ENCODE assay signal across 1 cellular context in genomic region chr1:19312782-19313635, GRCh38.
TF ChIP-seq lines count a peak whose summit lies in the region.

No MANE protein-coding gene starts in this region.

TF ChIP-seq in K562, 482 proteins besides CTCF, POLR2A, EP300 and RAD21 (continues in another document):
- TF ChIP-seq THRAP3 (IDR thresholded peaks at IDR 0.05; ENCODE audit: borderline replicate concordance), result peak; percentile 67
- TF ChIP-seq NCOA4 (IDR thresholded peaks at IDR 0.05; ENCODE audit: partially characterized antibody), result peak; percentile 50
- TF ChIP-seq HCFC1 (IDR thresholded peaks at IDR 0.05; ENCODE audit: low read depth, low read length), result peak; percentile 10; the same call in 1 of the 2 replicates
- peak; percentile 13; the same call in 1 of the 2 replicates for TF ChIP-seq NBN (IDR thresholded peaks at IDR 0.05; ENCODE audit: low read depth)
- TF ChIP-seq THRB (CRISPR knock-in tag; conservative IDR thresholded peaks at IDR 0.05), result 0 out of 2 replicates have a peak, but pooled peaks have one; percentile 9
- peak; percentile 50; the same call in 1 of the 2 replicates for TF ChIP-seq PHB2 (IDR thresholded peaks at IDR 0.05; ENCODE audit: low read depth)
- no peak for TF ChIP-seq ZNF668 (CRISPR knock-in tag; IDR thresholded peaks at IDR 0.05)
- TF ChIP-seq ZBTB40 (IDR thresholded peaks at IDR 0.05), result peak; percentile 52
- TF ChIP-seq ZBTB40 (CRISPR knock-in tag; IDR thresholded peaks at IDR 0.05), result no peak
- no peak for TF ChIP-seq KDM4B (IDR thresholded peaks at IDR 0.05; ENCODE audit: borderline replicate concordance in 2 of 2, low read depth in 1 of 2)
- TF ChIP-seq ZNF253 (CRISPR knock-in tag; conservative IDR thresholded peaks at IDR 0.05), result no peak
- TF ChIP-seq ZNF134 (CRISPR knock-in tag; conservative IDR thresholded peaks at IDR 0.05), result no peak
- TF ChIP-seq HDAC2 (IDR thresholded peaks at IDR 0.05), result 0 out of 2 replicates have a peak, but pooled peaks have one; percentile 1
- no peak for TF ChIP-seq SNRNP70 (optimal IDR thresholded peaks at IDR 0.05; ENCODE audit: low read depth, low read length)
- peak; percentile 46 for TF ChIP-seq CREM (IDR thresholded peaks at IDR 0.05; ENCODE audit: low read depth)
- 0 out of 2 replicates have a peak, but pooled peaks have one; percentile 63 for TF ChIP-seq LARP7 (IDR thresholded peaks at IDR 0.05)
- peak; percentile 75 for TF ChIP-seq RBM39 (optimal IDR thresholded peaks at IDR 0.05; ENCODE audit: low read depth, low read length)
- peak; percentile 3; the same call in 1 of the 2 replicates for TF ChIP-seq SUPT5H (IDR thresholded peaks at IDR 0.05)
- peak; percentile 95 for TF ChIP-seq EGR1 (conservative IDR thresholded peaks at IDR 0.05)
- peak; percentile 47 for TF ChIP-seq BHLHE40 (IDR thresholded peaks at IDR 0.05; ENCODE audit: low read length)
- no peak for TF ChIP-seq TEAD1 (CRISPR knock-in tag; IDR thresholded peaks at IDR 0.05)
- TF ChIP-seq YBX1 (IDR thresholded peaks at IDR 0.05), result 0 out of 2 replicates have a peak, but pooled peaks have one; percentile 38
- TF ChIP-seq ZBTB7A (IDR thresholded peaks at IDR 0.05; ENCODE audit: borderline replicate concordance, control insufficient read depth, low read depth, low read length), result peak; percentile 89
- peak; percentile 14 for TF ChIP-seq SP1 (CRISPR knock-in tag; IDR thresholded peaks at IDR 0.05)
- TF ChIP-seq UBTF (IDR thresholded peaks at IDR 0.05; ENCODE audit: borderline replicate concordance in 1 of 2, low read depth in 2 of 2, low read length in 2 of 2), result peak; percentile 97 to 99; a peak in 2 of 4 replicates
- peak; percentile 49; the same call in 1 of the 2 replicates for TF ChIP-seq SMARCA5 (IDR thresholded peaks at IDR 0.05)
- TF ChIP-seq TRIM24 (IDR thresholded peaks at IDR 0.05), result 0 out of 4 replicates have a peak, but pooled peaks of 1 of the 2 experiments have one; percentile 6
- peak; percentile 66; the same call in 1 of the 2 replicates for TF ChIP-seq SNIP1 (IDR thresholded peaks at IDR 0.05; ENCODE audit: low read depth)
- TF ChIP-seq ZNF444 (CRISPR knock-in tag; IDR thresholded peaks at IDR 0.05), result no peak
- TF ChIP-seq MAZ (CRISPR knock-in tag; conservative IDR thresholded peaks at IDR 0.05 in 1 of 2, IDR thresholded peaks at IDR 0.05 in 1 of 2), result 0 out of 4 replicates have a peak, but pooled peaks of 1 of the 2 experiments have one; percentile 53
- no peak for TF ChIP-seq ZNF311 (CRISPR knock-in tag; IDR thresholded peaks at IDR 0.05)
- peak; percentile 53 for TF ChIP-seq ASH1L (IDR thresholded peaks at IDR 0.05; ENCODE audit: borderline replicate concordance, low read depth, partially characterized antibody)
- no peak for TF ChIP-seq NFE2 (IDR thresholded peaks at IDR 0.05; ENCODE audit: low read depth)
- peak; percentile 35; the same call in 1 of the 2 replicates for TF ChIP-seq MTA3 (IDR thresholded peaks at IDR 0.05; ENCODE audit: borderline replicate concordance)
- TF ChIP-seq PTTG1 (tag; IDR thresholded peaks at IDR 0.05; ENCODE audit: low read depth), result no peak
- TF ChIP-seq SRF (CRISPR knock-in tag; IDR thresholded peaks at IDR 0.05), result peak in 1 of 2 experiments; percentile 74; a peak in 1 of 4 replicates
- TF ChIP-seq SIX5 (IDR thresholded peaks at IDR 0.05; ENCODE audit: borderline replicate concordance in 1 of 2, insufficient read depth in 1 of 2, low read depth in 1 of 2, low read length in 2 of 2), result 0 out of 4 replicates have a peak, but pooled peaks of 1 of the 2 experiments have one; percentile 13
- no peak for TF ChIP-seq SAFB2 (IDR thresholded peaks at IDR 0.05; ENCODE audit: borderline replicate concordance, low read depth, low read length, severe bottlenecking)
- peak; percentile 59; the same call in 1 of the 2 replicates for TF ChIP-seq FOSL1 (tag; conservative IDR thresholded peaks at IDR 0.05)
- TF ChIP-seq ARHGAP35 (IDR thresholded peaks at IDR 0.05; ENCODE audit: partially characterized antibody), result peak; percentile 77
- TF ChIP-seq XRCC4 (IDR thresholded peaks at IDR 0.05; ENCODE audit: extremely low read depth, insufficient read depth, insufficient read length), result no peak
- peak; percentile 42 for TF ChIP-seq MTA2 (IDR thresholded peaks at IDR 0.05; ENCODE audit: low read depth)
- peak; percentile 55; the same call in 1 of the 2 replicates for TF ChIP-seq ETS1 (conservative IDR thresholded peaks at IDR 0.05; ENCODE audit: control insufficient read depth, low read depth, low read length)
- TF ChIP-seq NKRF (IDR thresholded peaks at IDR 0.05; ENCODE audit: borderline replicate concordance), result peak; percentile 47; the same call in 1 of the 2 replicates
- peak; percentile 46; the same call in 1 of the 2 replicates for TF ChIP-seq DPF2 (IDR thresholded peaks at IDR 0.05)
- TF ChIP-seq XRCC5 (IDR thresholded peaks at IDR 0.05; ENCODE audit: low read depth, low read length), result peak; percentile 31; the same call in 1 of the 2 replicates
- TF ChIP-seq MIER1 (IDR thresholded peaks at IDR 0.05; ENCODE audit: low read depth), result peak; percentile 47; the same call in 1 of the 2 replicates
- 0 out of 2 replicates have a peak, but pooled peaks have one; percentile 24 for TF ChIP-seq HLTF (IDR thresholded peaks at IDR 0.05)
- TF ChIP-seq NCOR1 (IDR thresholded peaks at IDR 0.05), result no peak; the same call in 1 of the 2 replicates
- no peak for TF ChIP-seq TSC22D4 (tag; IDR thresholded peaks at IDR 0.05)
- TF ChIP-seq HDAC1 (IDR thresholded peaks at IDR 0.05), result peak in 1 of 2 experiments; percentile 18; a peak in 3 of 4 replicates
- TF ChIP-seq YY1 (IDR thresholded peaks at IDR 0.05; ENCODE audit: borderline replicate concordance in 1 of 3, control insufficient read depth in 1 of 3, extremely low read depth in 1 of 3, insufficient read depth in 3 of 3, insufficient read length in 1 of 3, insufficient replicate concordance in 2 of 3, low read depth in 1 of 3, low read length in 2 of 3), result peak in 2 of 3 experiments; percentile 44
- 0 out of 2 replicates have a peak, but pooled peaks have one; percentile 1 for TF ChIP-seq ARID1B (IDR thresholded peaks at IDR 0.05)
- TF ChIP-seq TARDBP (IDR thresholded peaks at IDR 0.05), result 0 out of 2 replicates have a peak, but pooled peaks have one; percentile 1
- peak; percentile 10; the same call in 1 of the 2 replicates for TF ChIP-seq EP400 (IDR thresholded peaks at IDR 0.05)
